In the genomic region with DNA sequence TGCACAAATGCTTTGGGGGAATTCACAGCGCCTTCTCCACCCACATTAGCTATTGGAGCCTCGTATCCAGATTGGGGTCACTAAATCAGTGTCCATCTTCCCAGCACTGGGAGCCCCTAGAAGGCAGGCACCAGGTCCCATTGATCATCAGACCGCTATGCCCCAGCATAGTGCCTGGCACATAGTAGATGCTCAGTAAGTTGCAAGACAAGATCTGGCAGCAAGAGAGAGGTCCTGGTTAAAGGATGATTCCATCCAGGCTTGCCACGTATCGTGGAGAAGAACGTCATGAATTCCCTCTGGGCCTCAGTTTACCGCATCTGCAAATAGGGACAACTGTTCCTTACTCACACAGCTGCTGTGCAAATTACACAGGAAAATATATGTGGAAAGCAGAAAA, we compare ENCODE assay signal across 10 cellular contexts. TPM values are rescaled to one million over a fixed set of nuclear protein-coding genes. Genes with fewer than 3 reads are reported as not detected.
DNase-seq lines count a peak whose midpoint lies in the region; ATAC-seq and TF ChIP-seq lines count a peak whose summit lies in the region.
"Had no signal": no experiment of that assay in that cellular context is flagged by ENCODE, and none has a peak within 500 bp of the region (broad histone marks: within the 10 kb centered on the region; RNA-seq: fewer than 3 reads in every experiment).

No MANE protein-coding gene starts in this region.

- no peaks in the 10 kb centered on the region for H3K27me3 Mint-ChIP-seq in stimulated activated naive CD8-positive, alpha-beta T cell treated with anti-CD3 and anti-CD28 coated beads, Interleukin-15, Interleukin-2, amounts not matched to agents 100 ng/mL and 50 ng/mL, for 24 hours
- H3K27me3 Mint-ChIP-seq in naive thymus-derived CD4-positive, alpha-beta T cell = peaks cover 0 to 8% (median 0%) of the 10 kb centered on the region in 5 donors

- H3K27ac ChIP-seq in mammary epithelial cell (ENCODE audit: insufficient read depth, low read depth, low read length) = no peak overlapping the region
- peak overlapping the region; percentile 89 for H3K27ac ChIP-seq in naive thymus-derived CD4-positive, alpha-beta T cell (ENCODE audit: low read depth, low read length)

- peak overlapping the region; percentile 77 for H3K4me2 ChIP-seq in mammary epithelial cell (ENCODE audit: insufficient read depth, low read depth, low read length)

- no peak overlapping the region for H2AFZ ChIP-seq in mammary epithelial cell (ENCODE audit: low read depth, low read length)

- no TSS peak for BruUV-seq in mammary epithelial cell (replicated peaks; lab: Mats Ljungman, UMichigan)

- no peak overlapping the region for H3K27ac Mint-ChIP-seq in stimulated activated naive CD8-positive, alpha-beta T cell treated with anti-CD3 and anti-CD28 coated beads, Interleukin-15, Interleukin-2, amounts not matched to agents 100 ng/mL and 50 ng/mL, for 24 hours
- H3K27ac Mint-ChIP-seq in naive thymus-derived CD4-positive, alpha-beta T cell = peak overlapping the region in 8 of 9 donors; percentile 77 to 95 (median 93)

- dilution Hi-C loops in mammary epithelial cell (cut with HindIII; ENCODE audit: low sequenced_read_pairs) = no loop called here

- H3K9me3 Mint-ChIP-seq in stimulated activated naive CD8-positive, alpha-beta T cell treated with anti-CD3 and anti-CD28 coated beads, Interleukin-15, Interleukin-2, amounts not matched to agents 100 ng/mL and 50 ng/mL, for 24 hours = no peaks in the 10 kb centered on the region
- H3K9me3 Mint-ChIP-seq in naive thymus-derived CD4-positive, alpha-beta T cell = peaks cover 0 to 3% (median 0%) of the 10 kb centered on the region in 11 donors

- H3K36me3 Mint-ChIP-seq in stimulated activated naive CD8-positive, alpha-beta T cell treated with anti-CD3 and anti-CD28 coated beads, Interleukin-15, Interleukin-2, amounts not matched to agents 100 ng/mL and 50 ng/mL, for 24 hours (ENCODE audit: low read depth) = no peaks in the 10 kb centered on the region
- no peaks in the 10 kb centered on the region for H3K36me3 Mint-ChIP-seq in naive thymus-derived CD4-positive, alpha-beta T cell

- no peaks in the 10 kb centered on the region for H3K27me3 ChIP-seq in mammary epithelial cell (ENCODE audit: insufficient read depth, low read length)
- no peaks in the 10 kb centered on the region for H3K27me3 ChIP-seq in naive thymus-derived CD4-positive, alpha-beta T cell (ENCODE audit: control insufficient read depth in 2 of 2, insufficient read depth in 2 of 2, low read length in 2 of 2)

- POLR2A ChIA-PET in naive thymus-derived CD4-positive, alpha-beta T cell (lab: Charles Lee) = interaction anchor here (0.9 to 1.1 kb wide), 2 partner anchors 9 to 43 kb away, joined by 4 read pairs; no protein-coding TSS in a partner anchor

- no peaks in the 10 kb centered on the region for H3K9me3 ChIP-seq in mammary epithelial cell (replicated peaks; ENCODE audit: insufficient read depth, low read length)
- no peaks in the 10 kb centered on the region for H3K9me3 ChIP-seq in naive thymus-derived CD4-positive, alpha-beta T cell (ENCODE audit: control insufficient read depth in 2 of 3, low read length in 3 of 3)

- WGBS in mammary epithelial cell (ENCODE audit: low coverage, missing lambda C conversion rate) = 84% methylated on average over 4 of the region's 7 CpGs

- H3K9ac ChIP-seq in mammary epithelial cell (ENCODE audit: insufficient read depth, low read length) = no peak overlapping the region

- peaks cover 64% of the 10 kb centered on the region for H3K4me1 Mint-ChIP-seq in stimulated activated naive CD8-positive, alpha-beta T cell treated with anti-CD3 and anti-CD28 coated beads, Interleukin-15, Interleukin-2, amounts not matched to agents 100 ng/mL and 50 ng/mL, for 24 hours (ENCODE audit: low read depth)
- H3K4me1 Mint-ChIP-seq in naive thymus-derived CD4-positive, alpha-beta T cell = peaks cover 44 to 77% (median 69%) of the 10 kb centered on the region in 7 donors

- no peaks in the 10 kb centered on the region for H4K20me1 ChIP-seq in mammary epithelial cell (ENCODE audit: insufficient read depth, low read length)

- TF ChIP-seq CTCF in mammary epithelial cell (conservative IDR thresholded peaks at IDR 0.05 in 1 of 2, IDR thresholded peaks at IDR 0.05 in 1 of 2; ENCODE audit: extremely low read depth in 1 of 2, insufficient read depth in 1 of 2, low read depth in 1 of 2, low read length in 2 of 2) = no peak

- ATAC-seq in stimulated activated naive CD8-positive, alpha-beta T cell treated with anti-CD3 and anti-CD28 coated beads, Interleukin-15, Interleukin-2, amounts not matched to agents 100 U/mL and 50 U/mL, for 24 hours = no peak
- ATAC-seq in naive thymus-derived CD4-positive, alpha-beta T cell = no peak

- peaks cover 66% of the 10 kb centered on the region for H3K79me2 ChIP-seq in mammary epithelial cell (ENCODE audit: insufficient read depth, low read length)

- peaks cover 2% of the 10 kb centered on the region for H3K36me3 ChIP-seq in mammary epithelial cell (ENCODE audit: insufficient read depth, low read length)
- peaks cover 0 to 5% (median 0%) of the 10 kb centered on the region in 3 experiments for H3K36me3 ChIP-seq in naive thymus-derived CD4-positive, alpha-beta T cell (ENCODE audit: control insufficient read depth in 2 of 3, insufficient read depth in 3 of 3, low read length in 3 of 3)

- intact Hi-C loops in mammary epithelial cell (cut with micrococcal nuclease) = loop anchor here (5.0 kb wide), 2 partner anchors 39 to 219 kb away; no protein-coding TSS in a partner anchor
- intact Hi-C loops in naive thymus-derived CD4-positive, alpha-beta T cell (cut with micrococcal nuclease) = loop anchor here in 1 of 2 donors (5.0 kb wide), 1 partner anchor 126 kb away; no protein-coding TSS in a partner anchor

- peaks cover 24% of the 10 kb centered on the region for H3K4me1 ChIP-seq in mammary epithelial cell (ENCODE audit: insufficient read depth, low read length)
- H3K4me1 ChIP-seq in naive thymus-derived CD4-positive, alpha-beta T cell (ENCODE audit: control insufficient read depth in 2 of 2, insufficient read depth in 2 of 2, low read length in 2 of 2) = peaks cover 32 to 42% of the 10 kb centered on the region in 2 donors

- peak overlapping the region in 1 of 3 experiments; percentile 84 for H3K4me3 ChIP-seq in mammary epithelial cell (replicated peaks in 1 of 3; ENCODE audit: insufficient read depth in 1 of 3, low read depth in 2 of 3, low read length in 3 of 3)
- no peak overlapping the region for H3K4me3 ChIP-seq in naive thymus-derived CD4-positive, alpha-beta T cell (ENCODE audit: low read length)

- CTCF ChIA-PET in mammary epithelial cell (lab: Charles Lee; ENCODE audit: low non-redundant PET) = no interaction called here
- CTCF ChIA-PET in naive thymus-derived CD4-positive, alpha-beta T cell (lab: Charles Lee) = interaction anchor here (1.7 kb wide), 1 partner anchor 25 kb away, joined by 3 read pairs; no protein-coding TSS in a partner anchor

- in situ Hi-C loops in mammary epithelial cell (cut with MboI; ENCODE audit: low sequenced_read_pairs in 2 of 2) = no loop called here

- no peak for DNase-seq in stimulated activated naive CD8-positive, alpha-beta T cell treated with anti-CD3 and anti-CD28 coated beads, Interleukin-15, Interleukin-2, amounts not matched to agents 100 U/mL and 50 U/mL, for 24 hours
- no peak for DNase-seq in mammary epithelial cell
- DNase-seq in naive thymus-derived CD4-positive, alpha-beta T cell = no peak
- no peak for DNase-seq in activated CD8-positive, alpha-beta memory T cell treated with anti-CD3 and anti-CD28 coated beads, Interleukin-2, amount 50 U/mL, for 48 hours
- DNase-seq in effector CD4-positive, alpha-beta T cell = no peak
- DNase-seq in GDM1 (lab: John Stamatoyannopoulos, UW) = no peak
- DNase-seq in NCI-H1417 (lab: John Stamatoyannopoulos, UW) = no peak
- DNase-seq: aorta; stimulated activated CD4-positive, alpha-beta T cell treated with anti-CD3 and anti-CD28 coated beads, Interleukin-4, amount 100 ng/mL, for 1 hour had no signal

- H3K4me3 Mint-ChIP-seq in stimulated activated naive CD8-positive, alpha-beta T cell treated with anti-CD3 and anti-CD28 coated beads, Interleukin-15, Interleukin-2, amounts not matched to agents 100 ng/mL and 50 ng/mL, for 24 hours = peak overlapping the region; percentile 10
- H3K4me3 Mint-ChIP-seq in naive thymus-derived CD4-positive, alpha-beta T cell = peak overlapping the region; percentile 85 to 96 (median 90)

RNA-seq across cellular contexts. Expression of gene TMEM184B, which starts 1.7 kb away (rescaled TPM):
- 10 to 100 TPM; 26.2 to 68.5 TPM for total RNA-seq in mammary epithelial cell
- polyA plus RNA-seq in mammary epithelial cell = 41.1 TPM
- polyA minus RNA-seq in mammary epithelial cell = 58.2 TPM
- total RNA-seq in naive thymus-derived CD4-positive, alpha-beta T cell = 10 to 100 TPM; 26.9 to 41.3 (median 35.0) TPM
- polyA plus RNA-seq in naive thymus-derived CD4-positive, alpha-beta T cell = 10 to 100 TPM in 1 of 2 donors, 1 to 10 TPM in 1; 9.0 to 19.5 TPM

RNA-seq across cellular contexts. Expression of gene CSNK1E, which starts 46.1 kb away (rescaled TPM):
- total RNA-seq in mammary epithelial cell = 100 to 1,000 TPM; 156 to 370 TPM
- 255 TPM for polyA plus RNA-seq in mammary epithelial cell
- 212 TPM for polyA minus RNA-seq in mammary epithelial cell
- 100 to 1,000 TPM in 2 of 5 experiments, 10 to 100 TPM in 3; 71.6 to 143 (median 91.9) TPM for total RNA-seq in naive thymus-derived CD4-positive, alpha-beta T cell
- 1 to 10 TPM; 5.6 to 8.1 TPM for polyA plus RNA-seq in naive thymus-derived CD4-positive, alpha-beta T cell
